Comparison of ENCODE assay signal across 18 cellular contexts in genomic region chr12:63963863-63964262, GRCh38.
A peak's percentile ranks its signal among the peaks of the same experiment; 100 is the strongest.
DNase-seq lines count a peak whose midpoint lies in the region; ATAC-seq, FAIRE-seq and TF ChIP-seq lines count a peak whose summit lies in the region.
"Had no signal": no experiment of that assay in that cellular context is flagged by ENCODE, and none has a peak within 500 bp of the region (broad histone marks: within the 10 kb centered on the region; RNA-seq: fewer than 3 reads in every experiment).

No MANE protein-coding gene starts in this region.

- H3K36me3 ChIP-seq in right lobe of liver (no peaks in the 10 kb centered on the region), HepG2 (replicated peaks in 1 of 2; ENCODE audit: control insufficient read depth in 1 of 2, insufficient read depth in 2 of 2, low read length in 2 of 2) (no peaks in the 10 kb centered on the region), PC-9 (ENCODE audit: low read depth) (no peaks in the 10 kb centered on the region)

- H4K20me1 ChIP-seq in HepG2 (ENCODE audit: insufficient read depth, low read length): no peaks in the 10 kb centered on the region
- H4K20me1 ChIP-seq in PC-9 (ENCODE audit: insufficient read depth): no peaks in the 10 kb centered on the region

- ATAC-seq in right lobe of liver: peak in 3 of 4 donors; percentile 28 to 35 (median 33)
- ATAC-seq in HepG2: no peak
- no peak for ATAC-seq in HG02763 (IDR thresholded peaks at IDR 0.05; ENCODE audit: unreplicated experiment)
- ATAC-seq: Right ventricle myocardium inferior had no signal

- H3K4me3 ChIP-seq in right lobe of liver (no peak overlapping the region), HepG2 (replicated peaks in 1 of 3; ENCODE audit: insufficient read depth in 1 of 3, low read depth in 2 of 3, low read length in 3 of 3) (no peak overlapping the region), PC-9 (no peak overlapping the region)

- intact Hi-C loops in right lobe of liver (cut with DNase I) (no loop called here), HepG2 (cut with micrococcal nuclease; ENCODE audit: unreplicated experiment) (no loop called here), PC-9 (cut with micrococcal nuclease; ENCODE audit: unreplicated experiment) (no loop called here)

- TF ChIP-seq POLR2A in right lobe of liver (IDR thresholded peaks at IDR 0.05) (no peak), HepG2 (IDR thresholded peaks at IDR 0.05; ENCODE audit: insufficient read depth in 1 of 2, low read depth in 2 of 2, low read length in 2 of 2) (no peak)

- FAIRE-seq in HepG2 (lab: Jason Lieb, UNC): no peak
- FAIRE-seq: D721Med, RCC 7860 had no signal

- no peaks in the 10 kb centered on the region for H3K9me3 ChIP-seq in right lobe of liver
- no peaks in the 10 kb centered on the region for H3K9me3 ChIP-seq in HepG2 (ENCODE audit: low read length)
- H3K9me3 ChIP-seq in PC-9 (ENCODE audit: insufficient read depth, low read depth): no peaks in the 10 kb centered on the region

- BruUV-seq in HepG2 (replicated peaks; lab: Mats Ljungman, UMichigan) (no TSS peak), PC-9 (replicated peaks; lab: Mats Ljungman, UMichigan) (no TSS peak)

- WGBS in right lobe of liver (ENCODE audit: insufficient coverage, low coverage, low lambda C conversion rate, missing lambda C conversion rate): 32% methylated on average over 2 of the region's 2 CpGs
- 93% methylated on average over 2 of the region's 2 CpGs for WGBS in HepG2 (ENCODE audit: low lambda C conversion rate)

- no peaks in the 10 kb centered on the region; the same call in 1 of the 2 replicates for H3F3A ChIP-seq in PC-9 (ENCODE audit: insufficient read depth, low read depth)

- no peaks in the 10 kb centered on the region for H3K27me3 ChIP-seq in right lobe of liver
- no peaks in the 10 kb centered on the region for H3K27me3 ChIP-seq in HepG2 (ENCODE audit: control insufficient read depth in 1 of 2, insufficient read depth in 2 of 2, low read length in 2 of 2)
- H3K27me3 ChIP-seq in PC-9 (ENCODE audit: insufficient read depth, low read depth): no peaks in the 10 kb centered on the region

- H2AFZ ChIP-seq in HepG2 (ENCODE audit: low read length): no peak overlapping the region
- H2AFZ ChIP-seq in PC-9: no peak overlapping the region

- in situ Hi-C loops in HepG2 (cut with HindIII; ENCODE audit: extremely low pct_ligation_motif_present, low pct_unique_long_range_greater_than_20kb): no loop called here

- H3K79me2 ChIP-seq in HepG2 (ENCODE audit: insufficient read depth, low read length) (no peaks in the 10 kb centered on the region), PC-9 (ENCODE audit: low read depth) (peaks cover 86% of the 10 kb centered on the region)

- DNase-seq in right lobe of liver (no peak), HepG2 (ENCODE audit: low spot score) (no peak), PC-9 (no peak), midbrain (lab: John Stamatoyannopoulos, UW) (peak; percentile 20), GM03348 (ENCODE audit: low spot score) (no peak), SKM-1 treated with dmso at 0.1 percent for 144 hours (lab: John Stamatoyannopoulos, UW; ENCODE audit: unreplicated experiment) (no peak)
- DNase-seq: C1 segment of cervical spinal cord, H9, Kasumi-1, MM.1S, NCI-H1417, NCI-H187 treated with DMSO at 0.1 percent for 48 hours, NCI-H2227 treated with DMSO at 0.1 percent for 48 hours, NCI-H510A treated with DMSO at 0.1 percent for 48 hours had no signal

- H3K4me2 ChIP-seq in HepG2 (ENCODE audit: low read depth, low read length) (no peak overlapping the region), PC-9 (no peak overlapping the region)

- CTCF ChIA-PET in HepG2 (lab: Yijun Ruan, JAX; ENCODE audit: low intra/inter-chr PET ratio, low total read pairs) (no interaction called here), PC-9 (lab: Charles Lee) (no interaction called here)

- no peak overlapping the region for H3K9ac ChIP-seq in HepG2 (ENCODE audit: insufficient read depth, low read depth, low read length)

- H3K9me2 ChIP-seq in PC-9 (ENCODE audit: insufficient read depth): no peaks in the 10 kb centered on the region

- TF ChIP-seq RAD21 in HepG2 (CRISPR knock-in tag; IDR thresholded peaks at IDR 0.05): no peak

- H3K4me1 ChIP-seq in right lobe of liver (no peaks in the 10 kb centered on the region), HepG2 (ENCODE audit: insufficient read depth, low read length) (no peaks in the 10 kb centered on the region), PC-9 (replicated peaks; ENCODE audit: insufficient read depth) (no peaks in the 10 kb centered on the region)

- POLR2A ChIA-PET in HepG2 (lab: Yijun Ruan, JAX) (no interaction called here), PC-9 (lab: Charles Lee; ENCODE audit: unreplicated experiment) (interaction anchor here (0.5 to 0.9 kb wide), 3 partner anchors 14 to 375 kb away, joined by 3 to 6 read pairs (median 4); no protein-coding TSS in a partner anchor)

- TF ChIP-seq CTCF in right lobe of liver (IDR thresholded peaks at IDR 0.05) (no peak), HepG2 (CRISPR knock-in tag; IDR thresholded peaks at IDR 0.05) (no peak), PC-9 (conservative IDR thresholded peaks at IDR 0.05) (no peak)

- TF ChIP-seq EP300 in HepG2 (IDR thresholded peaks at IDR 0.05; ENCODE audit: low read depth in 2 of 2, low read length in 2 of 2) (no peak), HepG2 (CRISPR knock-in tag; IDR thresholded peaks at IDR 0.05; ENCODE audit: borderline replicate concordance) (no peak)

- H3K27ac ChIP-seq in right lobe of liver (no peak overlapping the region), HepG2 (ENCODE audit: extremely low read length, insufficient read depth, low read length) (no peak overlapping the region), PC-9 (0 out of 2 replicates have a peak overlapping the region, but pooled peaks have one; percentile 18)

TF ChIP-seq in HepG2, 621 proteins besides CTCF, POLR2A, EP300 and RAD21:
- TF ChIP-seq ZMYM3 (CRISPR knock-in tag; IDR thresholded peaks at IDR 0.05) (no peak), ZNF710 (CRISPR knock-in tag; IDR thresholded peaks at IDR 0.05; ENCODE audit: borderline replicate concordance) (no peak)

Comparison
In these comparisons a context has a peak if more than half of its experiments do, and no peak if none do; other contexts are left out.
1. ATAC-seq: peak in right lobe of liver (3 of 4); none in HepG2 (single experiment) and HG02763 (single experiment).